In the genomic region with DNA sequence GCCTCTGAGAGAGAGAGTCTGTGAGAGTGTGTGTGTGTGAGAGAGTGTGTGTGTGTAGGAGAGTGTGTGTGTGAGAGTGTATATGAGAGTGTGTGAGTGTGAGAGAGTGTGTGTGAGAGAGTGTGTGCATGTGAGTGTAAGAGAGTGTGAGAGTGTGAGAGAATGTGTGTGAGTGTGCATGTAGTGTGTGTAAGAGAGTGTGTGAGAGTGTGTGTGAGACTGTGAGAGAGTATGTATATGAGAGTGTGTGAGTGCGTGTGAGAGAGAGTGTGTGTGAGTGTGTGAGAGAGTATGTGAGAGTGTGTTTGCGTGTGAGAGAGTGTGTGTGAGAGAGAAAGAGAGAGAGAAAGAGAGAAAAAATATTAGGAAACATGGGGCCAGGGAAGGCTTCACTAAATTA, we compare ENCODE assay signal across 1 cellular context.
TF ChIP-seq lines count a peak whose summit lies in the region.

No MANE protein-coding gene starts in this region.

TF ChIP-seq in IMR-90, 13 proteins besides CTCF, POLR2A, EP300 and RAD21:
- TF ChIP-seq BHLHE40 (IDR thresholded peaks at IDR 0.05; ENCODE audit: low read depth, low read length) (no peak), MAZ (IDR thresholded peaks at IDR 0.05; ENCODE audit: borderline replicate concordance, low read depth, low read length) (no peak)
